Comparison of ENCODE assay signal across 1 cellular context in genomic region chr2:189791338-189792042, GRCh38.
TF ChIP-seq lines count a peak whose summit lies in the region.

No MANE protein-coding gene starts in this region.

TF ChIP-seq in GM23338, 12 proteins besides CTCF, POLR2A, EP300 and RAD21 (continued from another document):
- TF ChIP-seq, protein P1, sequence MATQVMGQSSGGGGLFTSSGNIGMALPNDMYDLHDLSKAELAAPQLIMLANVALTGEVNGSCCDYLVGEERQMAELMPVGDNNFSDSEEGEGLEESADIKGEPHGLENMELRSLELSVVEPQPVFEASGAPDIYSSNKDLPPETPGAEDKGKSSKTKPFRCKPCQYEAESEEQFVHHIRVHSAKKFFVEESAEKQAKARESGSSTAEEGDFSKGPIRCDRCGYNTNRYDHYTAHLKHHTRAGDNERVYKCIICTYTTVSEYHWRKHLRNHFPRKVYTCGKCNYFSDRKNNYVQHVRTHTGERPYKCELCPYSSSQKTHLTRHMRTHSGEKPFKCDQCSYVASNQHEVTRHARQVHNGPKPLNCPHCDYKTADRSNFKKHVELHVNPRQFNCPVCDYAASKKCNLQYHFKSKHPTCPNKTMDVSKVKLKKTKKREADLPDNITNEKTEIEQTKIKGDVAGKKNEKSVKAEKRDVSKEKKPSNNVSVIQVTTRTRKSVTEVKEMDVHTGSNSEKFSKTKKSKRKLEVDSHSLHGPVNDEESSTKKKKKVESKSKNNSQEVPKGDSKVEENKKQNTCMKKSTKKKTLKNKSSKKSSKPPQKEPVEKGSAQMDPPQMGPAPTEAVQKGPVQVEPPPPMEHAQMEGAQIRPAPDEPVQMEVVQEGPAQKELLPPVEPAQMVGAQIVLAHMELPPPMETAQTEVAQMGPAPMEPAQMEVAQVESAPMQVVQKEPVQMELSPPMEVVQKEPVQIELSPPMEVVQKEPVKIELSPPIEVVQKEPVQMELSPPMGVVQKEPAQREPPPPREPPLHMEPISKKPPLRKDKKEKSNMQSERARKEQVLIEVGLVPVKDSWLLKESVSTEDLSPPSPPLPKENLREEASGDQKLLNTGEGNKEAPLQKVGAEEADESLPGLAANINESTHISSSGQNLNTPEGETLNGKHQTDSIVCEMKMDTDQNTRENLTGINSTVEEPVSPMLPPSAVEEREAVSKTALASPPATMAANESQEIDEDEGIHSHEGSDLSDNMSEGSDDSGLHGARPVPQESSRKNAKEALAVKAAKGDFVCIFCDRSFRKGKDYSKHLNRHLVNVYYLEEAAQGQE (IDR thresholded peaks at IDR 0.05; ENCODE audit: unreplicated experiment), result no peak
- TF ChIP-seq, protein P2, sequence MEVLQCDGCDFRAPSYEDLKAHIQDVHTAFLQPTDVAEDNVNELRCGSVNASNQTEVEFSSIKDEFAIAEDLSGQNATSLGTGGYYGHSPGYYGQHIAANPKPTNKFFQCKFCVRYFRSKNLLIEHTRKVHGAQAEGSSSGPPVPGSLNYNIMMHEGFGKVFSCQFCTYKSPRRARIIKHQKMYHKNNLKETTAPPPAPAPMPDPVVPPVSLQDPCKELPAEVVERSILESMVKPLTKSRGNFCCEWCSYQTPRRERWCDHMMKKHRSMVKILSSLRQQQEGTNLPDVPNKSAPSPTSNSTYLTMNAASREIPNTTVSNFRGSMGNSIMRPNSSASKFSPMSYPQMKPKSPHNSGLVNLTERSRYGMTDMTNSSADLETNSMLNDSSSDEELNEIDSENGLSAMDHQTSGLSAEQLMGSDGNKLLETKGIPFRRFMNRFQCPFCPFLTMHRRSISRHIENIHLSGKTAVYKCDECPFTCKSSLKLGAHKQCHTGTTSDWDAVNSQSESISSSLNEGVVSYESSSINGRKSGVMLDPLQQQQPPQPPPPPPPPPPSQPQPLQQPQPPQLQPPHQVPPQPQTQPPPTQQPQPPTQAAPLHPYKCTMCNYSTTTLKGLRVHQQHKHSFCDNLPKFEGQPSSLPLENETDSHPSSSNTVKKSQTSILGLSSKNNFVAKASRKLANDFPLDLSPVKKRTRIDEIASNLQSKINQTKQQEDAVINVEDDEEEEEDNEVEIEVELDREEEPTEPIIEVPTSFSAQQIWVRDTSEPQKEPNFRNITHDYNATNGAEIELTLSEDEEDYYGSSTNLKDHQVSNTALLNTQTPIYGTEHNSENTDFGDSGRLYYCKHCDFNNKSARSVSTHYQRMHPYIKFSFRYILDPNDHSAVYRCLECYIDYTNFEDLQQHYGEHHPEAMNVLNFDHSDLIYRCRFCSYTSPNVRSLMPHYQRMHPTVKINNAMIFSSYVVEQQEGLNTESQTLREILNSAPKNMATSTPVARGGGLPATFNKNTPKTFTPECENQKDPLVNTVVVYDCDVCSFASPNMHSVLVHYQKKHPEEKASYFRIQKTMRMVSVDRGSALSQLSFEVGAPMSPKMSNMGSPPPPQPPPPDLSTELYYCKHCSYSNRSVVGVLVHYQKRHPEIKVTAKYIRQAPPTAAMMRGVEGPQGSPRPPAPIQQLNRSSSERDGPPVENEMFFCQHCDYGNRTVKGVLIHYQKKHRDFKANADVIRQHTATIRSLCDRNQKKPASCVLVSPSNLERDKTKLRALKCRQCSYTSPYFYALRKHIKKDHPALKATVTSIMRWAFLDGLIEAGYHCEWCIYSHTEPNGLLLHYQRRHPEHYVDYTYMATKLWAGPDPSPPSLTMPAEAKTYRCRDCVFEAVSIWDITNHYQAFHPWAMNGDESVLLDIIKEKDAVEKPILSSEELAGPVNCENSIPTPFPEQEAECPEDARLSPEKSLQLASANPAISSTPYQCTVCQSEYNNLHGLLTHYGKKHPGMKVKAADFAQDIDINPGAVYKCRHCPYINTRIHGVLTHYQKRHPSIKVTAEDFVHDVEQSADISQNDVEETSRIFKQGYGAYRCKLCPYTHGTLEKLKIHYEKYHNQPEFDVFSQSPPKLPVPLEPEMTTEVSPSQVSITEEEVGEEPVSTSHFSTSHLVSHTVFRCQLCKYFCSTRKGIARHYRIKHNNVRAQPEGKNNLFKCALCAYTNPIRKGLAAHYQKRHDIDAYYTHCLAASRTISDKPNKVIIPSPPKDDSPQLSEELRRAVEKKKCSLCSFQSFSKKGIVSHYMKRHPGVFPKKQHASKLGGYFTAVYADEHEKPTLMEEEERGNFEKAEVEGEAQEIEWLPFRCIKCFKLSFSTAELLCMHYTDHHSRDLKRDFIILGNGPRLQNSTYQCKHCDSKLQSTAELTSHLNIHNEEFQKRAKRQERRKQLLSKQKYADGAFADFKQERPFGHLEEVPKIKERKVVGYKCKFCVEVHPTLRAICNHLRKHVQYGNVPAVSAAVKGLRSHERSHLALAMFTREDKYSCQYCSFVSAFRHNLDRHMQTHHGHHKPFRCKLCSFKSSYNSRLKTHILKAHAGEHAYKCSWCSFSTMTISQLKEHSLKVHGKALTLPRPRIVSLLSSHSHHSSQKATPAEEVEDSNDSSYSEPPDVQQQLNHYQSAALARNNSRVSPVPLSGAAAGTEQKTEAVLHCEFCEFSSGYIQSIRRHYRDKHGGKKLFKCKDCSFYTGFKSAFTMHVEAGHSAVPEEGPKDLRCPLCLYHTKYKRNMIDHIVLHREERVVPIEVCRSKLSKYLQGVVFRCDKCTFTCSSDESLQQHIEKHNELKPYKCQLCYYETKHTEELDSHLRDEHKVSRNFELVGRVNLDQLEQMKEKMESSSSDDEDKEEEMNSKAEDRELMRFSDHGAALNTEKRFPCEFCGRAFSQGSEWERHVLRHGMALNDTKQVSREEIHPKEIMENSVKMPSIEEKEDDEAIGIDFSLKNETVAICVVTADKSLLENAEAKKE (CRISPR knock-in tag; IDR thresholded peaks at IDR 0.05), result no peak
- no peak for TF ChIP-seq NANOG (IDR thresholded peaks at IDR 0.05; ENCODE audit: borderline replicate concordance)
- no peak for TF ChIP-seq JUNB (IDR thresholded peaks at IDR 0.05; ENCODE audit: unreplicated experiment)
- TF ChIP-seq EZH2 (IDR thresholded peaks at IDR 0.05; ENCODE audit: low read depth, unreplicated experiment), result no peak
- TF ChIP-seq ETS1 (IDR thresholded peaks at IDR 0.05), result no peak
- TF ChIP-seq ZNF114 (CRISPR knock-in tag; IDR thresholded peaks at IDR 0.05), result no peak
- TF ChIP-seq ZNF331 (CRISPR knock-in tag; IDR thresholded peaks at IDR 0.05; ENCODE audit: low read depth), result no peak
- no peak for TF ChIP-seq POLR2AphosphoS5 (IDR thresholded peaks at IDR 0.05; ENCODE audit: low read depth)
- no peak for TF ChIP-seq STAT1 (IDR thresholded peaks at IDR 0.05; ENCODE audit: unreplicated experiment)
- no peak for TF ChIP-seq EZH2phosphoT487 (IDR thresholded peaks at IDR 0.05; ENCODE audit: unreplicated experiment)
